ENCODE assay signal across 6 cellular contexts in genomic region chr19:48874309-48875135, GRCh38. TPM values are rescaled to one million over a fixed set of nuclear protein-coding genes. Genes with fewer than 3 reads are reported as not detected.
DNase-seq lines count a peak whose midpoint lies in the region; ATAC-seq, FAIRE-seq and TF ChIP-seq lines count a peak whose summit lies in the region.

No MANE protein-coding gene starts in this region.

- H3K4me3 Mint-ChIP-seq in activated CD8-positive, alpha-beta memory T cell treated with anti-CD3 and anti-CD28 coated beads, Interleukin-2, amount 10 ng/mL, durations not matched to agents 7 days and 5 days, result peak overlapping the region; percentile 98
- peak overlapping the region; percentile 97 for H3K4me3 Mint-ChIP-seq in activated T-helper 1 cell treated with anti-CD3 and anti-CD28 coated beads, Interleukin-12 subunit alpha, Interleukin-12 subunit beta, Interleukin-2, Interleukin-4 antibody, amounts not matched to agents 30 ng/mL and 10 ng/mL and 1 ng/mL, durations not matched to agents 14 hours and 24 hours and 36 hours

- peak overlapping the region; percentile 100 for H3K27ac Mint-ChIP-seq in activated CD8-positive, alpha-beta memory T cell treated with anti-CD3 and anti-CD28 coated beads, Interleukin-2, amount 10 ng/mL, durations not matched to agents 7 days and 5 days
- H3K27ac Mint-ChIP-seq in activated T-helper 1 cell treated with anti-CD3 and anti-CD28 coated beads, Interleukin-12 subunit alpha, Interleukin-12 subunit beta, Interleukin-2, Interleukin-4 antibody, amounts not matched to agents 30 ng/mL and 10 ng/mL and 1 ng/mL, durations not matched to agents 14 hours and 24 hours and 36 hours, result peak overlapping the region; percentile 99

- no peaks in the 10 kb centered on the region for H3K27me3 Mint-ChIP-seq in activated CD8-positive, alpha-beta memory T cell treated with anti-CD3 and anti-CD28 coated beads, Interleukin-2, amount 10 ng/mL, durations not matched to agents 7 days and 5 days
- H3K27me3 Mint-ChIP-seq in activated T-helper 1 cell treated with anti-CD3 and anti-CD28 coated beads, Interleukin-12 subunit alpha, Interleukin-12 subunit beta, Interleukin-2, Interleukin-4 antibody, amounts not matched to agents 30 ng/mL and 10 ng/mL and 1 ng/mL, durations not matched to agents 14 hours and 24 hours and 36 hours (ENCODE audit: insufficient read depth), result peaks cover 4% of the 10 kb centered on the region

- no peak for FAIRE-seq in frontal cortex (lab: Jason Lieb, UNC)

- TF ChIP-seq POLR2A in lower leg skin (IDR thresholded peaks at IDR 0.05), result no peak

- intact Hi-C loops in activated T-helper 1 cell treated with anti-CD3 and anti-CD28 coated beads, Interleukin-12 subunit alpha, Interleukin-12 subunit beta, Interleukin-2, Interleukin-4 antibody, amounts not matched to agents 30 ng/mL and 10 ng/mL and 1 ng/mL, durations not matched to agents 14 hours and 24 hours and 36 hours (cut with micrococcal nuclease), result loop anchor here (1.0 to 10.0 kb wide), 4 partner anchors 26 to 623 kb away; partner anchors contain the start of genes ALDH16A1, EMP3, NUCB1 and PIH1D1
- intact Hi-C loops in lower leg skin (cut with DNase I; ENCODE audit: low total_unique reads), result no loop called here

- CTCF ChIA-PET in activated CD8-positive, alpha-beta memory T cell treated with anti-CD3 and anti-CD28 coated beads, Interleukin-2, amount 10 ng/mL, durations not matched to agents 7 days and 5 days (lab: Charles Lee), result interaction anchor here (0.6 to 3.6 kb wide), 14 partner anchors 12 to 223 kb away, joined by 3 to 15 read pairs (median 4); partner anchors contain the start of genes BAX, BCAT2, GYS1 and HSD17B14

- H3K4me1 Mint-ChIP-seq in activated CD8-positive, alpha-beta memory T cell treated with anti-CD3 and anti-CD28 coated beads, Interleukin-2, amount 10 ng/mL, durations not matched to agents 7 days and 5 days, result peaks cover 50% of the 10 kb centered on the region
- peaks cover 49% of the 10 kb centered on the region for H3K4me1 Mint-ChIP-seq in activated T-helper 1 cell treated with anti-CD3 and anti-CD28 coated beads, Interleukin-12 subunit alpha, Interleukin-12 subunit beta, Interleukin-2, Interleukin-4 antibody, amounts not matched to agents 30 ng/mL and 10 ng/mL and 1 ng/mL, durations not matched to agents 14 hours and 24 hours and 36 hours (ENCODE audit: low read depth)

- no peaks in the 10 kb centered on the region for H3K9me3 Mint-ChIP-seq in activated CD8-positive, alpha-beta memory T cell treated with anti-CD3 and anti-CD28 coated beads, Interleukin-2, amount 10 ng/mL, durations not matched to agents 7 days and 5 days (ENCODE audit: low read depth)
- H3K9me3 Mint-ChIP-seq in activated T-helper 1 cell treated with anti-CD3 and anti-CD28 coated beads, Interleukin-12 subunit alpha, Interleukin-12 subunit beta, Interleukin-2, Interleukin-4 antibody, amounts not matched to agents 30 ng/mL and 10 ng/mL and 1 ng/mL, durations not matched to agents 14 hours and 24 hours and 36 hours, result no peaks in the 10 kb centered on the region

- peak overlapping the region; percentile 100 for H3K4me3 ChIP-seq in lower leg skin (ENCODE audit: low read depth, poor library complexity, severe bottlenecking)

- TF ChIP-seq CTCF in lower leg skin (IDR thresholded peaks at IDR 0.05), result no peak

- 4 to 11% methylated on average over 17 of the region's 17 CpGs for WGBS in lower leg skin, 2 donors

- DNase-seq in activated CD8-positive, alpha-beta memory T cell treated with anti-CD3 and anti-CD28 coated beads, Interleukin-2, amount 10 ng/mL, durations not matched to agents 7 days and 5 days, result peak; percentile 57
- no peak for DNase-seq in activated CD8-positive, alpha-beta memory T cell treated with anti-CD3 and anti-CD28 coated beads for 24 hours
- DNase-seq in activated T-helper 1 cell treated with anti-CD3 and anti-CD28 coated beads, Interleukin-12 subunit alpha, Interleukin-12 subunit beta, Interleukin-2, Interleukin-4 antibody, amounts not matched to agents 30 ng/mL and 10 ng/mL and 1 ng/mL, durations not matched to agents 14 hours and 24 hours and 36 hours (ENCODE audit: low spot score), result no peak
- DNase-seq in lower leg skin (ENCODE audit: low spot score in 2 of 2) (peak in 1 of 2 donors; percentile 92), frontal cortex (ENCODE audit: low spot score in 2 of 2) (no peak), HuH-7 (ENCODE audit: low spot score) (no peak)

- peak; percentile 4 for ATAC-seq in activated CD8-positive, alpha-beta memory T cell treated with anti-CD3 and anti-CD28 coated beads, Interleukin-2, amount 10 ng/mL, durations not matched to agents 7 days and 5 days

- H3K36me3 Mint-ChIP-seq in activated CD8-positive, alpha-beta memory T cell treated with anti-CD3 and anti-CD28 coated beads, Interleukin-2, amount 10 ng/mL, durations not matched to agents 7 days and 5 days, result peaks cover 42% of the 10 kb centered on the region
- H3K36me3 Mint-ChIP-seq in activated T-helper 1 cell treated with anti-CD3 and anti-CD28 coated beads, Interleukin-12 subunit alpha, Interleukin-12 subunit beta, Interleukin-2, Interleukin-4 antibody, amounts not matched to agents 30 ng/mL and 10 ng/mL and 1 ng/mL, durations not matched to agents 14 hours and 24 hours and 36 hours (ENCODE audit: low read depth), result peaks cover 41% of the 10 kb centered on the region

RNA-seq across cellular contexts. Expression of gene PPP1R15A, which starts 2.3 kb away (rescaled TPM):
- 10 to 100 TPM; 32.1 to 89.7 TPM for total RNA-seq in activated CD8-positive, alpha-beta memory T cell treated with anti-CD3 and anti-CD28 coated beads, Interleukin-2, amount 10 ng/mL, durations not matched to agents 7 days and 5 days
- 53.1 and 53.7 TPM in 2 replicates for total RNA-seq in activated T-helper 1 cell treated with anti-CD3 and anti-CD28 coated beads, Interleukin-12 subunit alpha, Interleukin-12 subunit beta, Interleukin-2, Interleukin-4 antibody, amounts not matched to agents 30 ng/mL and 10 ng/mL and 1 ng/mL, durations not matched to agents 14 hours and 24 hours and 36 hours
- 100 to 1,000 TPM in 1 of 4 donors, 10 to 100 TPM in 3; 91.6 to 152 (median 97.5) TPM for total RNA-seq in lower leg skin
- total RNA-seq in frontal cortex, result 23.6 TPM

RNA-seq across cellular contexts. Expression of gene PLEKHA4, which starts 6.1 kb away (rescaled TPM):
- 1 to 10 TPM; 2.2 to 5.6 TPM for total RNA-seq in activated CD8-positive, alpha-beta memory T cell treated with anti-CD3 and anti-CD28 coated beads, Interleukin-2, amount 10 ng/mL, durations not matched to agents 7 days and 5 days
- total RNA-seq in activated T-helper 1 cell treated with anti-CD3 and anti-CD28 coated beads, Interleukin-12 subunit alpha, Interleukin-12 subunit beta, Interleukin-2, Interleukin-4 antibody, amounts not matched to agents 30 ng/mL and 10 ng/mL and 1 ng/mL, durations not matched to agents 14 hours and 24 hours and 36 hours, result 1.4 and 1.9 TPM in 2 replicates
- total RNA-seq in lower leg skin (1 to 10 TPM; 2.9 to 7.2 (median 6.3) TPM), frontal cortex (1.6 TPM)

RNA-seq across cellular contexts. Expression of gene TULP2, which starts 24.0 kb away (rescaled TPM):
- total RNA-seq in activated CD8-positive, alpha-beta memory T cell treated with anti-CD3 and anti-CD28 coated beads, Interleukin-2, amount 10 ng/mL, durations not matched to agents 7 days and 5 days, result under 1 TPM in 1 of 2 experiments, not detected in 1; 0.47 TPM
- not detected in 2 replicates for total RNA-seq in activated T-helper 1 cell treated with anti-CD3 and anti-CD28 coated beads, Interleukin-12 subunit alpha, Interleukin-12 subunit beta, Interleukin-2, Interleukin-4 antibody, amounts not matched to agents 30 ng/mL and 10 ng/mL and 1 ng/mL, durations not matched to agents 14 hours and 24 hours and 36 hours
- not detected for total RNA-seq in lower leg skin
- total RNA-seq in frontal cortex, result under 0.01 TPM

RNA-seq across cellular contexts. Expression of gene NUCB1, which starts 25.6 kb away (rescaled TPM):
- 100 to 1,000 TPM; 185 to 226 TPM for total RNA-seq in activated CD8-positive, alpha-beta memory T cell treated with anti-CD3 and anti-CD28 coated beads, Interleukin-2, amount 10 ng/mL, durations not matched to agents 7 days and 5 days
- total RNA-seq in activated T-helper 1 cell treated with anti-CD3 and anti-CD28 coated beads, Interleukin-12 subunit alpha, Interleukin-12 subunit beta, Interleukin-2, Interleukin-4 antibody, amounts not matched to agents 30 ng/mL and 10 ng/mL and 1 ng/mL, durations not matched to agents 14 hours and 24 hours and 36 hours, result 117 and 122 TPM in 2 replicates
- 100 to 1,000 TPM; 162 to 269 (median 189) TPM for total RNA-seq in lower leg skin
- 39.5 TPM for total RNA-seq in frontal cortex

RNA-seq across cellular contexts. Expression of gene HSD17B14, which starts 38.2 kb away (rescaled TPM):
- under 1 TPM; 0.38 to 0.59 TPM for total RNA-seq in activated CD8-positive, alpha-beta memory T cell treated with anti-CD3 and anti-CD28 coated beads, Interleukin-2, amount 10 ng/mL, durations not matched to agents 7 days and 5 days
- 0.57 and 0.64 TPM in 2 replicates for total RNA-seq in activated T-helper 1 cell treated with anti-CD3 and anti-CD28 coated beads, Interleukin-12 subunit alpha, Interleukin-12 subunit beta, Interleukin-2, Interleukin-4 antibody, amounts not matched to agents 30 ng/mL and 10 ng/mL and 1 ng/mL, durations not matched to agents 14 hours and 24 hours and 36 hours
- total RNA-seq in lower leg skin, result 1 to 10 TPM; 1.6 to 6.6 (median 5.4) TPM
- 1.2 TPM for total RNA-seq in frontal cortex
